2 cellular contexts compared by ENCODE assay signal in genomic region chr4:18042754-18043153, GRCh38.
TF ChIP-seq lines count a peak whose summit lies in the region.

No MANE protein-coding gene starts in this region.

TF ChIP-seq in GM12878, 131 proteins besides CTCF, POLR2A, EP300 and RAD21 (continued from another document):
- TF ChIP-seq FOS (IDR thresholded peaks at IDR 0.05; ENCODE audit: borderline replicate concordance, extremely low read depth, insufficient read length) (no peak), FOXK2 (IDR thresholded peaks at IDR 0.05) (no peak), ZBTB33 (IDR thresholded peaks at IDR 0.05) (no peak), ZNF622 (IDR thresholded peaks at IDR 0.05) (no peak), E2F4 (IDR thresholded peaks at IDR 0.05; ENCODE audit: low read depth, low read length) (no peak), ZSCAN29 (IDR thresholded peaks at IDR 0.05) (no peak), IRF5 (IDR thresholded peaks at IDR 0.05; ENCODE audit: borderline replicate concordance) (no peak)

TF ChIP-seq in liver, 16 proteins besides CTCF, POLR2A, EP300 and RAD21 (continued from another document):
- TF ChIP-seq ZBTB33 (IDR thresholded peaks at IDR 0.05) (no peak), NR2F2 (IDR thresholded peaks at IDR 0.05) (no peak), ATF3 (IDR thresholded peaks at IDR 0.05) (no peak), GABPA (IDR thresholded peaks at IDR 0.05 in 1 of 2, conservative IDR thresholded peaks at IDR 0.05 in 1 of 2) (no peak), FOXA2 (IDR thresholded peaks at IDR 0.05) (no peak), SP1 (IDR thresholded peaks at IDR 0.05) (no peak), HNF4A (conservative IDR thresholded peaks at IDR 0.05) (no peak), MAX (IDR thresholded peaks at IDR 0.05) (no peak), JUND (IDR thresholded peaks at IDR 0.05) (no peak), HNF4G (IDR thresholded peaks at IDR 0.05) (no peak), FOXA1 (IDR thresholded peaks at IDR 0.05) (no peak), REST (IDR thresholded peaks at IDR 0.05) (no peak), YY1 (IDR thresholded peaks at IDR 0.05) (no peak), TAF1 (conservative IDR thresholded peaks at IDR 0.05) (no peak)
TF ChIP-seq in liver: peak in this region for 0.
